Comparison of ENCODE assay signal across 11 cellular contexts in the genomic region with DNA sequence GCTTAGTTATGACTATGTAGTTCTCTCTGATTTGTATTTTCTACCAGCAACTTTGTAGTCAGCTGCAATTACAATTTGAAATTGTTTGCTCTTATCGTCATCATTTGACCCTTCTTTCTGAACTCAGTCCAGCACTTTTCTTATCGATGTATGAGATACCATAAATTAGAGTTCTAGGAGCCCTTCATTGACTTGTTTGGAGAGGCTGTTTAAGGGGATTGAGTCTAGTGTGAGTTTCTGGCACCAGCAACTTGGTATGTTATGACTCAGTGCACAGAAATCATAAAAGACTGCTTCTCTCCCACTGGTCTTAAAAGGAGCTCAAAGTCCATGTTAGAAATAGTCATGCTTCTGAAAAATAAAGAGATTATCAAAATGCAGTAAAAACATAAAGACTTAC.
A peak's percentile ranks its signal among the peaks of the same experiment; 100 is the strongest.
DNase-seq lines count a peak whose midpoint lies in the region; ATAC-seq and TF ChIP-seq lines count a peak whose summit lies in the region.
"Had no signal": no experiment of that assay in that cellular context is flagged by ENCODE, and none has a peak within 500 bp of the region (broad histone marks: within the 10 kb centered on the region; RNA-seq: fewer than 3 reads in every experiment).

No MANE protein-coding gene starts in this region.

- no peak for TF ChIP-seq RAD21 in IMR-90 (IDR thresholded peaks at IDR 0.05; ENCODE audit: low read length)

- dilution Hi-C loops in IMR-90 (cut with HindIII; ENCODE audit: low sequenced_read_pairs, unreplicated experiment): no loop called here

- in situ Hi-C loops in IMR-90 (cut with MboI; ENCODE audit: low sequenced_read_pairs): no loop called here

- H3K14ac ChIP-seq in IMR-90 (replicated peaks; ENCODE audit: low read depth, low read length): no peak overlapping the region

- no peak overlapping the region for H3K56ac ChIP-seq in IMR-90 (ENCODE audit: extremely low read depth, insufficient read depth, low read length)

- TF ChIP-seq CTCF in AG09319 (IDR thresholded peaks at IDR 0.05; ENCODE audit: low read depth, low read length): no peak
- TF ChIP-seq CTCF in IMR-90 (conservative IDR thresholded peaks at IDR 0.05; ENCODE audit: low read depth, low read length): no peak
- no peak for TF ChIP-seq CTCF in cardiac fibroblast (IDR thresholded peaks at IDR 0.05; ENCODE audit: low read depth, low read length)
- no peak for TF ChIP-seq CTCF in mucosa of descending colon (IDR thresholded peaks at IDR 0.05)

- POLR2A ChIA-PET in IMR-90 (lab: Charles Lee; ENCODE audit: unreplicated experiment): no interaction called here

- no peak overlapping the region for H2AK5ac ChIP-seq in IMR-90 (ENCODE audit: low read depth, low read length)

- H3K9me3 ChIP-seq in IMR-90 (ENCODE audit: control insufficient read depth, insufficient read depth, low read length) (no peaks in the 10 kb centered on the region), mucosa of descending colon (no peaks in the 10 kb centered on the region)

- H4K91ac ChIP-seq in IMR-90 (ENCODE audit: insufficient read depth, low read depth, low read length): no peak overlapping the region

- ATAC-seq in IMR-90 (ENCODE audit: low read depth) (peak; percentile 97), mucosa of descending colon (peak; percentile 98), HG03039 (IDR thresholded peaks at IDR 0.05; ENCODE audit: unreplicated experiment) (no peak), HG03442 (IDR thresholded peaks at IDR 0.05; ENCODE audit: unreplicated experiment) (no peak), GM19324 (IDR thresholded peaks at IDR 0.05; ENCODE audit: low FRiP score, unreplicated experiment) (no peak)

- H2BK20ac ChIP-seq in IMR-90 (ENCODE audit: low read depth, low read length): no peak overlapping the region

- H4K8ac ChIP-seq in IMR-90 (ENCODE audit: low read depth in 2 of 2, low read length in 2 of 2): no peak overlapping the region

- TF ChIP-seq POLR2A in IMR-90 (IDR thresholded peaks at IDR 0.05; ENCODE audit: low read depth, low read length): no peak

- H3K4ac ChIP-seq in IMR-90 (ENCODE audit: low read depth, low read length): no peak overlapping the region

- peak overlapping the region; percentile 76 for H2BK5ac ChIP-seq in IMR-90 (ENCODE audit: low read depth, low read length, poor library complexity, severe bottlenecking)

- no peak overlapping the region for H4K5ac ChIP-seq in IMR-90 (ENCODE audit: low read depth, low read length)

- H3K9me1 ChIP-seq in IMR-90 (ENCODE audit: insufficient read depth, low read length): no peaks in the 10 kb centered on the region

- H3K27me3 ChIP-seq in IMR-90 (ENCODE audit: control insufficient read depth, insufficient read depth, low read length): no peaks in the 10 kb centered on the region

- H3K4me1 ChIP-seq in IMR-90 (ENCODE audit: control insufficient read depth, insufficient read depth, low read length) (no peaks in the 10 kb centered on the region; the same call in 1 of the 2 replicates), mucosa of descending colon (ENCODE audit: low read depth) (peaks cover 18% of the 10 kb centered on the region)

- H3K79me1 ChIP-seq in IMR-90 (ENCODE audit: low read depth in 1 of 2, low read length in 2 of 2): no peaks in the 10 kb centered on the region

- no peak overlapping the region for H3K9ac ChIP-seq in IMR-90 (ENCODE audit: low read depth, low read length)

- H3K23ac ChIP-seq in IMR-90 (ENCODE audit: low read depth, low read length): no peak overlapping the region

- CTCF ChIA-PET in IMR-90 (lab: Yijun Ruan, JAX): no interaction called here

- H4K20me1 ChIP-seq in IMR-90 (ENCODE audit: insufficient read depth, low read length): no peaks in the 10 kb centered on the region

- intact Hi-C loops in IMR-90 (cut with micrococcal nuclease): no loop called here
- intact Hi-C loops in mucosa of descending colon (cut with DNase I, micrococcal nuclease): no loop called here

- DNase-seq in AG09319 (ENCODE audit: extremely low read depth, low read depth): peak; percentile 14
- DNase-seq in IMR-90: peak; percentile 89
- DNase-seq in cardiac fibroblast (ENCODE audit: low read depth in 2 of 2): peak; percentile 70 to 74
- DNase-seq in mucosa of descending colon: peak in 1 of 3 donors; percentile 56
- no peak for DNase-seq in retina
- DNase-seq: DMS79 treated with DMSO at 0.1 percent for 48 hours; effector memory CD4-positive, alpha-beta T cell; nephron progenitor cell had no signal

- no peak overlapping the region for H2AK9ac ChIP-seq in IMR-90 (replicated peaks; ENCODE audit: low read depth, low read length, poor library complexity)

- no TSS peak for BruUV-seq in IMR-90 (replicated peaks; lab: Mats Ljungman, UMichigan)

- no peak overlapping the region; the same call in 1 of the 2 replicates for H3K4me3 ChIP-seq in IMR-90 (ENCODE audit: insufficient read depth, low read depth, low read length)
- H3K4me3 ChIP-seq in cardiac fibroblast (replicated peaks in 1 of 2; ENCODE audit: low read depth in 2 of 2, low read length in 2 of 2): no peak overlapping the region
- H3K4me3 ChIP-seq in mucosa of descending colon: no peak overlapping the region

- H3K4me2 ChIP-seq in IMR-90 (ENCODE audit: low read depth, low read length): peak overlapping the region; percentile 86

- H3K27ac ChIP-seq in IMR-90 (ENCODE audit: insufficient read depth, low read length): no peak overlapping the region

- no CpG with 5 or more reads among the region's 2 CpGs for WGBS in IMR-90 (ENCODE audit: extremely low coverage in 2 of 2, insufficient read length in 1 of 2), 2 experiments

- no peak overlapping the region for H2BK120ac ChIP-seq in IMR-90 (ENCODE audit: low read depth, low read length)

- no peak overlapping the region for H3K18ac ChIP-seq in IMR-90 (ENCODE audit: low read depth, low read length)

- no peak overlapping the region for H2BK15ac ChIP-seq in IMR-90 (ENCODE audit: low read depth, low read length)

- no peak overlapping the region for H2AFZ ChIP-seq in IMR-90 (replicated peaks; ENCODE audit: low read length, poor library complexity)

- H3K36me3 ChIP-seq in IMR-90 (ENCODE audit: control insufficient read depth, insufficient read depth, low read length): no peaks in the 10 kb centered on the region
- no peaks in the 10 kb centered on the region for H3K36me3 ChIP-seq in mucosa of descending colon (ENCODE audit: low read depth)

TF ChIP-seq in IMR-90, 13 proteins besides CTCF, POLR2A, EP300 and RAD21:
- TF ChIP-seq MAZ (IDR thresholded peaks at IDR 0.05; ENCODE audit: borderline replicate concordance, low read depth, low read length) (no peak), FOS (IDR thresholded peaks at IDR 0.05; ENCODE audit: low read depth, low read length) (peak; percentile 51)

Comparison
In these comparisons a context has a peak if more than half of its experiments do, and no peak if none do; other contexts are left out.
1. ATAC-seq: peak in IMR-90 (single experiment) and mucosa of descending colon (single experiment); none in HG03039 (single experiment), HG03442 (single experiment) and GM19324 (single experiment).